Comparison of ENCODE assay signal across 33 cellular contexts in the genomic region with DNA sequence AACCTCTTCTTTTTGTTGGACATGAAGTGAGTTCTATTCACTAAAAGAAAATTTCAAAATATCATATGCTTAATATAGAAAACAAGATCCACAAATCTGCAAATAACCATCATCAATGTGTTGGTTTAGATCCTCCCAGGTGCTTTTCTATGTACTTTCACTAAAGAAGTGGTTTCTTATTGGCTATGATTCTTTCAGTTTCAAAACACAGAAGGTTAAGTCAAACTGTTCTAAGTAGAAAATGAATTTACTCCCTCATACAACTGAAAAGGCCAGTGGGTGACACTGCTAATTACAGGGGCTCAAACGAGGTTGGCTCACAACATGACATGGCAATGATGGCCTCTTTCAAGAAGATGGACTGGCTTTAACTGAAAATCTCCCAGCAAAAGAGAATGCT.
"Had no signal": no experiment of that assay in that cellular context is flagged by ENCODE, and none has a peak within 500 bp of the region (broad histone marks: within the 10 kb centered on the region; RNA-seq: fewer than 3 reads in every experiment).

No MANE protein-coding gene starts in this region.

- H3K4me1 ChIP-seq: adrenal gland, body of pancreas, breast epithelium had no signal

- H3K9me3 ChIP-seq: adrenal gland, body of pancreas had no signal

- H3K27me3 ChIP-seq: adrenal gland, body of pancreas, brain microvascular endothelial cell, breast epithelium had no signal

- H3K27ac Mint-ChIP-seq: activated CD4-positive, alpha-beta memory T cell treated with anti-CD3 and anti-CD28 coated beads for 36 hours; activated CD4-positive, alpha-beta T cell treated with anti-CD3 and anti-CD28 coated beads, Interleukin-2, amount 10 ng/mL, durations not matched to agents 24 days and 14 days; activated CD8-positive, alpha-beta T cell treated with anti-CD3 and anti-CD28 coated beads for 36 hours; activated naive CD4-positive, alpha-beta T cell treated with anti-CD3 and anti-CD28 coated beads for 36 hours; activated naive CD4-positive, alpha-beta T cell treated with anti-CD3 and anti-CD28 coated beads, Interleukin-2, amount 50 U/mL, for 72 hours; activated naive CD8-positive, alpha-beta T cell treated with anti-CD3 and anti-CD28 coated beads for 36 hours; activated T-cell treated with anti-CD3 and anti-CD28 coated beads, Interleukin-2, amount 50 U/mL, for 72 hours; activated T-helper 1 cell treated with anti-CD3 and anti-CD28 coated beads, Interleukin-12 subunit alpha, Interleukin-12 subunit beta, Interleukin-2, Interleukin-4 antibody, amounts not matched to agents 30 ng/mL and 10 ng/mL and 1 ng/mL, durations not matched to agents 14 hours and 24 hours and 36 hours; activated T-helper 17 cell treated with anti-CD3 and anti-CD28 coated beads, Interleukin-2, amount 50 U/mL, for 72 hours; T-helper 2 cell treated with Interferon-gamma antibody and Interleukin-4, amounts not matched to agents 5 μg/mL and 100 μg/mL, for 36 hours had no signal

- ATAC-seq: activated CD8-positive, alpha-beta T cell treated with anti-CD3 and anti-CD28 coated beads for 36 hours; activated naive CD4-positive, alpha-beta T cell treated with anti-CD3 and anti-CD28 coated beads, Interleukin-2, amount 50 U/mL, for 72 hours; activated T-cell treated with anti-CD3 and anti-CD28 coated beads, Interleukin-2, amount 50 U/mL, for 4 hours; activated T-cell treated with anti-CD3 and anti-CD28 coated beads, Interleukin-2, amount 50 U/mL, for 72 hours; activated T-helper 17 cell treated with anti-CD3 and anti-CD28 coated beads, Interleukin-2, amount 50 U/mL, for 72 hours; body of pancreas had no signal

- H3K4me3 Mint-ChIP-seq: activated B cell treated with CpG ODN at 0.5 μM for 24 hours; activated CD4-positive, alpha-beta memory T cell treated with anti-CD3 and anti-CD28 coated beads for 36 hours; activated CD4-positive, alpha-beta T cell treated with anti-CD3 and anti-CD28 coated beads, Interleukin-2, amount 10 ng/mL, durations not matched to agents 24 days and 14 days; activated CD8-positive, alpha-beta T cell treated with anti-CD3 and anti-CD28 coated beads for 36 hours; activated naive CD4-positive, alpha-beta T cell treated with anti-CD3 and anti-CD28 coated beads for 36 hours; activated naive CD8-positive, alpha-beta T cell treated with anti-CD3 and anti-CD28 coated beads for 36 hours; activated T-cell treated with anti-CD3 and anti-CD28 coated beads, Interleukin-2, amount 50 U/mL, for 4 hours; activated T-cell treated with anti-CD3 and anti-CD28 coated beads, Interleukin-2, amount 50 U/mL, for 72 hours; activated T-helper 1 cell treated with anti-CD3 and anti-CD28 coated beads, Interleukin-12 subunit alpha, Interleukin-12 subunit beta, Interleukin-2, Interleukin-4 antibody, amounts not matched to agents 30 ng/mL and 10 ng/mL and 1 ng/mL, durations not matched to agents 14 hours and 24 hours and 36 hours; activated T-helper 17 cell treated with anti-CD3 and anti-CD28 coated beads, Interleukin-2, amount 50 U/mL, for 72 hours; T-helper 2 cell treated with Interferon-gamma antibody and Interleukin-4, amounts not matched to agents 5 μg/mL and 100 μg/mL, for 36 hours had no signal

- H3K27ac ChIP-seq: adrenal gland, body of pancreas, brain microvascular endothelial cell, breast epithelium, VCaP had no signal

- H3K36me3 ChIP-seq: adrenal gland, brain microvascular endothelial cell, breast epithelium had no signal

- H3K4me1 Mint-ChIP-seq: activated CD4-positive, alpha-beta T cell treated with anti-CD3 and anti-CD28 coated beads, Interleukin-2, amount 10 ng/mL, durations not matched to agents 24 days and 14 days; activated naive CD8-positive, alpha-beta T cell treated with anti-CD3 and anti-CD28 coated beads for 36 hours; activated T-helper 17 cell treated with anti-CD3 and anti-CD28 coated beads, Interleukin-2, amount 50 U/mL, for 72 hours had no signal

- DNase-seq: activated B cell treated with CpG ODN at 0.5 μM for 24 hours; activated CD4-positive, alpha-beta memory T cell treated with anti-CD3 and anti-CD28 coated beads for 36 hours; activated CD4-positive, alpha-beta T cell treated with anti-CD3 and anti-CD28 coated beads for 4 hours; activated CD4-positive, alpha-beta T cell treated with anti-CD3 and anti-CD28 coated beads, Interleukin-2, amount 10 ng/mL, durations not matched to agents 24 days and 14 days; activated CD4-positive, alpha-beta T cell treated with anti-CD3 and anti-CD28 coated beads, Interleukin-2, amount 50 U/mL, for 1 hour; activated CD4-positive, alpha-beta T cell treated with anti-CD3 and anti-CD28 coated beads, Interleukin-2, amount 50 U/mL, for 4 hours; activated CD4-positive, CD25-positive, alpha-beta regulatory T cell treated with anti-CD3 and anti-CD28 coated beads, Interleukin-2, amount 50 U/mL, for 72 hours; activated CD8-positive, alpha-beta memory T cell treated with anti-CD3 and anti-CD28 coated beads, Interleukin-2, amount 50 U/mL, for 4 hours; activated CD8-positive, alpha-beta T cell treated with anti-CD3 and anti-CD28 coated beads for 36 hours; activated effector memory CD4-positive, alpha-beta T cell treated with anti-CD3 and anti-CD28 coated beads, Interleukin-2, amount 50 U/mL, for 16 hours; activated gamma-delta T cell treated with Interleukin-2 at 50 U/mL for 16 hours; activated naive CD4-positive, alpha-beta T cell; activated naive CD4-positive, alpha-beta T cell treated with anti-CD3 and anti-CD28 coated beads for 36 hours; activated naive CD4-positive, alpha-beta T cell treated with anti-CD3 and anti-CD28 coated beads, Interleukin-2, amount 50 U/mL, for 16 hours; activated naive CD8-positive, alpha-beta T cell treated with anti-CD3 and anti-CD28 coated beads for 36 hours; activated T-cell treated with anti-CD3 and anti-CD28 coated beads for 4 hours; activated T-cell treated with anti-CD3 and anti-CD28 coated beads, Interleukin-2, amount 50 U/mL, for 1 hour; activated T-cell treated with anti-CD3 and anti-CD28 coated beads, Interleukin-2, amount 50 U/mL, for 4 hours; activated T-cell treated with anti-CD3 and anti-CD28 coated beads, Interleukin-2, amount 50 U/mL, for 72 hours; adrenal gland; amniotic stem cell; aorta; body of pancreas; brain microvascular endothelial cell; central memory CD4-positive, alpha-beta T cell; T-helper 2 cell; T-helper 9 cell had no signal

- H3K4me3 ChIP-seq: adrenal gland, body of pancreas, breast epithelium had no signal
